2 cellular contexts compared by ENCODE assay signal in genomic region chr17:74358696-74359095, GRCh38.
A peak's percentile ranks its signal among the peaks of the same experiment; 100 is the strongest.
TF ChIP-seq lines count a peak whose summit lies in the region.

No MANE protein-coding gene starts in this region.

TF ChIP-seq in HepG2, 621 proteins besides CTCF, POLR2A, EP300 and RAD21:
- no peak for TF ChIP-seq TRIM22 (IDR thresholded peaks at IDR 0.05)
- TF ChIP-seq ZNF576 (CRISPR knock-in tag; IDR thresholded peaks at IDR 0.05) = no peak
- TF ChIP-seq NR2C2 (CRISPR knock-in tag; IDR thresholded peaks at IDR 0.05; ENCODE audit: borderline replicate concordance) = peak; percentile 94
- no peak for TF ChIP-seq ZNF720 (CRISPR knock-in tag; IDR thresholded peaks at IDR 0.05)
- TF ChIP-seq ZNF143 (CRISPR knock-in tag; IDR thresholded peaks at IDR 0.05) = peak; percentile 77
- TF ChIP-seq ZNF274 (CRISPR knock-in tag; IDR thresholded peaks at IDR 0.05) = no peak
- no peak for TF ChIP-seq ZNF225 (CRISPR knock-in tag; IDR thresholded peaks at IDR 0.05)
- peak; percentile 45; the same call in 1 of the 2 replicates for TF ChIP-seq GABPB1 (CRISPR knock-in tag; IDR thresholded peaks at IDR 0.05)
- peak; percentile 46; the same call in 1 of the 2 replicates for TF ChIP-seq NFYC (CRISPR knock-in tag; IDR thresholded peaks at IDR 0.05)
- TF ChIP-seq BRF2 (CRISPR knock-in tag; IDR thresholded peaks at IDR 0.05) = no peak
- TF ChIP-seq ZFP37 (CRISPR knock-in tag; IDR thresholded peaks at IDR 0.05; ENCODE audit: borderline replicate concordance) = no peak
- peak; percentile 26; the same call in 1 of the 2 replicates for TF ChIP-seq GABPA (IDR thresholded peaks at IDR 0.05; ENCODE audit: low read depth, low read length)
- TF ChIP-seq GABPA (CRISPR knock-in tag; IDR thresholded peaks at IDR 0.05; ENCODE audit: low read depth) = peak; percentile 76
- TF ChIP-seq SAP130 (CRISPR knock-in tag; IDR thresholded peaks at IDR 0.05; ENCODE audit: low read depth) = no peak
- TF ChIP-seq AHDC1 (CRISPR knock-in tag; IDR thresholded peaks at IDR 0.05; ENCODE audit: borderline replicate concordance) = no peak
- TF ChIP-seq THAP11 (CRISPR knock-in tag; IDR thresholded peaks at IDR 0.05) = peak; percentile 82
- TF ChIP-seq ZNF772 (CRISPR knock-in tag; IDR thresholded peaks at IDR 0.05) = no peak
- peak; percentile 39; the same call in 1 of the 2 replicates for TF ChIP-seq NFYB (CRISPR knock-in tag; IDR thresholded peaks at IDR 0.05)
- TF ChIP-seq THYN1 (CRISPR knock-in tag; IDR thresholded peaks at IDR 0.05; ENCODE audit: borderline replicate concordance, low read depth) = no peak
- no peak for TF ChIP-seq AHR (CRISPR knock-in tag; IDR thresholded peaks at IDR 0.05)

TF ChIP-seq in H1, 55 proteins besides CTCF, POLR2A, EP300 and RAD21:
- TF ChIP-seq ATF3 (IDR thresholded peaks at IDR 0.05; ENCODE audit: insufficient read depth, low read depth, low read length) = 0 out of 2 replicates have a peak, but pooled peaks have one; percentile 23
- TF ChIP-seq TEAD4 (IDR thresholded peaks at IDR 0.05; ENCODE audit: low read depth, low read length) = 0 out of 2 replicates have a peak, but pooled peaks have one; percentile 28
- TF ChIP-seq SIX5 (IDR thresholded peaks at IDR 0.05; ENCODE audit: low read depth, low read length) = peak; percentile 33; the same call in 1 of the 2 replicates
- no peak for TF ChIP-seq KDM5A (IDR thresholded peaks at IDR 0.05; ENCODE audit: low read length)
- peak; percentile 81 for TF ChIP-seq USF2 (IDR thresholded peaks at IDR 0.05; ENCODE audit: low read length)
- TF ChIP-seq SP1 (IDR thresholded peaks at IDR 0.05; ENCODE audit: low read depth, low read length) = no peak
